ENCODE assay signal across 10 cellular contexts in the genomic region with DNA sequence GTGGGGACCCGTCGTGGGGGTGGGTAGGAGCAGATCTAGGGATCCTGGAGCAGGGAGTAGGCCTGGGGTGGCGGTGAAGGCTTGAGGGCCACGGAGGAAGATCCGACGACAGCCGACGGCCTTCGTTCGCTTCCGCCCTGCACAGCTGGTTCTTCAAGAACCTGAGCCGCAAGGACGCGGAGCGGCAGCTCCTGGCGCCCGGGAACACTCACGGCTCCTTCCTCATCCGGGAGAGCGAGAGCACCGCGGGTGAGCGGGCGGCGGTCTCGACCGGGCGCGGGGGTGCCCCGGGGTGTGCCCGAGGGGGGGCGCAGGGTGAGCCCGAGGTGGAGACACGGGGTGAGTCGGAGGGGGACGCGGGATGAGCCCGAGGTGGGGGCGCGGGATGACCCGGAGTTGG. TPM values are rescaled to one million over a fixed set of nuclear protein-coding genes. Genes with fewer than 3 reads are reported as not detected.
DNase-seq lines count a peak whose midpoint lies in the region; ATAC-seq, FAIRE-seq and TF ChIP-seq lines count a peak whose summit lies in the region.
"Had no signal": no experiment of that assay in that cellular context is flagged by ENCODE, and none has a peak within 500 bp of the region (broad histone marks: within the 10 kb centered on the region; RNA-seq: fewer than 3 reads in every experiment).

No MANE protein-coding gene starts in this region.

- peak; percentile 86 for DNase-seq in DMS53 (lab: John Stamatoyannopoulos, UW)
- peak; percentile 74 for DNase-seq in endodermal cell
- peak in 2 of 6 donors; percentile 64 to 67 for DNase-seq in pancreas
- DNase-seq in NCI-H1105 treated with DMSO at 0.1 percent for 48 hours (lab: John Stamatoyannopoulos, UW), result no peak
- no peak for DNase-seq in activated T-cell treated with anti-CD3 and anti-CD28 coated beads, Interleukin-2, amount 50 U/mL, for 1 hour
- DNase-seq: activated CD8-positive, alpha-beta memory T cell treated with anti-CD3 and anti-CD28 coated beads, Interleukin-2, amount 50 U/mL, for 4 hours had no signal

- H3K4me1 Mint-ChIP-seq in endodermal cell, result peaks cover 15% of the 10 kb centered on the region

- peak overlapping the region; percentile 99 for H3K27ac ChIP-seq in KOPT-K1 (ENCODE audit: low read depth, low read length, poor library complexity, severe bottlenecking)
- H3K27ac ChIP-seq in endodermal cell (ENCODE audit: low read depth, low read length), result no peak overlapping the region
- H3K27ac ChIP-seq in pancreas, result no peak overlapping the region
- H3K27ac ChIP-seq: vagina had no signal

- FAIRE-seq in pancreas (lab: Jason Lieb, UNC), result no peak

- H3K36me3 ChIP-seq in KOPT-K1 (ENCODE audit: insufficient read depth, low read length), result peaks cover 71% of the 10 kb centered on the region
- no peaks in the 10 kb centered on the region for H3K36me3 ChIP-seq in endodermal cell (ENCODE audit: control insufficient read depth, insufficient read depth, low read length)
- H3K36me3 ChIP-seq in pancreas, result no peaks in the 10 kb centered on the region
- H3K36me3 ChIP-seq: vagina had no signal

- no peak overlapping the region for H3K4me3 ChIP-seq in endodermal cell (ENCODE audit: low read length)
- H3K4me3 ChIP-seq in pancreas, result peak overlapping the region in 1 of 4 donors; percentile 19
- H3K4me3 ChIP-seq: vagina had no signal

- H3K27me3 ChIP-seq in endodermal cell (ENCODE audit: control insufficient read depth, insufficient read depth, low read length, poor library complexity, severe bottlenecking) (no peaks in the 10 kb centered on the region), pancreas (no peaks in the 10 kb centered on the region)
- H3K27me3 ChIP-seq: vagina had no signal

- peak overlapping the region; percentile 40 for H3K4me3 Mint-ChIP-seq in endodermal cell

- no peaks in the 10 kb centered on the region for H3K36me3 Mint-ChIP-seq in endodermal cell (ENCODE audit: low read depth)

- ATAC-seq in pancreas, result peak in 3 of 4 donors; percentile 51 to 69 (median 53)
- ATAC-seq in HG03354 (IDR thresholded peaks at IDR 0.05; ENCODE audit: poor library complexity, severe bottlenecking, unreplicated experiment), result no peak

- TF ChIP-seq CTCF in endodermal cell (conservative IDR thresholded peaks at IDR 0.05), result no peak
- TF ChIP-seq CTCF in pancreas (IDR thresholded peaks at IDR 0.05), result no peak

- no peaks in the 10 kb centered on the region for H3K9me3 Mint-ChIP-seq in endodermal cell

- WGBS in endodermal cell (ENCODE audit: insufficient coverage in 1 of 2, insufficient read length in 1 of 2), 2 experiments, result 95 to 99% methylated on average over 39 to 41 of the region's 41 CpGs
- WGBS in pancreas, 2 donors, result 7 to 11% methylated on average over 36 to 41 of the region's 41 CpGs

- intact Hi-C loops in pancreas (cut with DNase I), result no loop called here

- H3K9me3 ChIP-seq in KOPT-K1 (ENCODE audit: insufficient read depth, low read length, poor library complexity, severe bottlenecking) (no peaks in the 10 kb centered on the region), endodermal cell (ENCODE audit: control insufficient read depth, low read length) (no peaks in the 10 kb centered on the region), pancreas (no peaks in the 10 kb centered on the region)
- H3K9me3 ChIP-seq: vagina had no signal

- H3K4me1 ChIP-seq in endodermal cell (ENCODE audit: control insufficient read depth, insufficient read depth, low read length) (no peaks in the 10 kb centered on the region), pancreas (no peaks in the 10 kb centered on the region)
- H3K4me1 ChIP-seq: vagina had no signal

- H3K9ac ChIP-seq in endodermal cell (ENCODE audit: extremely low read depth, low read length, poor library complexity, severe bottlenecking), result no peak overlapping the region

- no peak overlapping the region for H3K27ac Mint-ChIP-seq in endodermal cell

- peaks cover 23% of the 10 kb centered on the region for H3K27me3 Mint-ChIP-seq in endodermal cell (ENCODE audit: insufficient read depth)

RNA-seq across cellular contexts. Expression of gene HDAC1, which starts 16.5 kb away (rescaled TPM):
- total RNA-seq in endodermal cell (100 to 1,000 TPM; 150 to 160 TPM), pancreas (10 to 100 TPM; 27.0 to 43.5 (median 30.5) TPM)
- polyA plus RNA-seq in endodermal cell (2013, experiment 1 of 2), result 97.1 TPM
- polyA plus RNA-seq in endodermal cell (2013, experiment 2 of 2), result 89.0 TPM
- 10 to 100 TPM; 30.6 to 77.9 TPM for polyA plus RNA-seq in pancreas

RNA-seq across cellular contexts. Expression of gene LCK, which starts 24.4 kb away (rescaled TPM):
- total RNA-seq in endodermal cell, result 1 to 10 TPM; 1.8 to 4.4 TPM
- 1.8 TPM for polyA plus RNA-seq in endodermal cell (2013, experiment 1 of 2)
- polyA plus RNA-seq in endodermal cell (2013, experiment 2 of 2), result 0.33 TPM
- total RNA-seq in pancreas, result 1 to 10 TPM in 3 of 6 donors, under 1 TPM in 3; 0.09 to 1.6 (median 1.0) TPM
- polyA plus RNA-seq in pancreas, result under 1 TPM; 0.33 to 0.80 TPM
- total RNA-seq: chondrocyte had no signal

RNA-seq across cellular contexts. Expression of gene FAM167B, which starts 28.4 kb away (rescaled TPM):
- total RNA-seq in endodermal cell (1 to 10 TPM; 1.1 to 2.9 TPM), pancreas (1 to 10 TPM; 1.6 to 6.9 (median 2.9) TPM)
- polyA plus RNA-seq in endodermal cell (2013, experiment 1 of 2), result 1.5 TPM
- polyA plus RNA-seq in endodermal cell (2013, experiment 2 of 2), result 1.7 TPM
- 10 to 100 TPM; 11.6 to 12.0 TPM for polyA plus RNA-seq in pancreas

RNA-seq across cellular contexts. Expression of gene EIF3I, which starts 53.2 kb away (rescaled TPM):
- total RNA-seq in endodermal cell (100 to 1,000 TPM; 194 to 198 TPM), pancreas (100 to 1,000 TPM in 1 of 6 donors, 10 to 100 TPM in 5; 63.4 to 101 (median 81.0) TPM)
- 211 TPM for polyA plus RNA-seq in endodermal cell (2013, experiment 1 of 2)
- 192 TPM for polyA plus RNA-seq in endodermal cell (2013, experiment 2 of 2)
- polyA plus RNA-seq in pancreas, result 100 to 1,000 TPM in 1 of 2 donors, 10 to 100 TPM in 1; 82.0 to 107 TPM

RNA-seq across cellular contexts. Expression of gene TMEM234, which starts 53.3 kb away (rescaled TPM):
- 10 to 100 TPM; 35.1 to 35.5 TPM for total RNA-seq in endodermal cell
- 13.6 TPM for polyA plus RNA-seq in endodermal cell (2013, experiment 1 of 2)
- polyA plus RNA-seq in endodermal cell (2013, experiment 2 of 2), result 14.6 TPM
- total RNA-seq in pancreas, result 10 to 100 TPM in 1 of 6 donors, 1 to 10 TPM in 5; 6.2 to 15.2 (median 8.2) TPM
- 10 to 100 TPM; 19.2 to 23.5 TPM for polyA plus RNA-seq in pancreas

Comparison
In these comparisons a context has a peak if more than half of its experiments do, and no peak if none do; other contexts are left out.
1. DNase-seq: peak in DMS53 (single experiment) and endodermal cell (single experiment); none in NCI-H1105 treated with DMSO at 0.1 percent for 48 hours (single experiment) and activated T-cell treated with anti-CD3 and anti-CD28 coated beads, Interleukin-2, amount 50 U/mL, for 1 hour (single experiment).